7 cellular contexts compared by ENCODE assay signal in the genomic region with DNA sequence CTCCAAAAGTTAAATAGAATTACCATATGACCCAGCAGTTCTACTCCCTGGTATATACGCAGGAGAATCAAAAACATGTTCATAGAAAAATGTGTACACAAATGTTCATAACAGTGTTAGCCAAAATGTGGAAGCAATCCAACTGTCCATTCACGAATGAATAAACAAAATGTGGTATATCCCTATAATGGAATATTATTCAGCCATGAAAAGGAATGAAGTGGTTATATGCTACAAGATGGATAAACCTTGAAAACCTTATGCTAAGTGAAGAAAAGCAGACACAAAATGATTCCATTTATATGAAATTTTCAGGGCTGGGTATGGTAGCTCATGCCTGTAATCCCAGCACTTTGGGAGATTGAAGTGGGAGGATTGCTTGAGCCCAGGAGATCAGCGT.
"Had no signal": no experiment of that assay in that cellular context is flagged by ENCODE, and none has a peak within 500 bp of the region (broad histone marks: within the 10 kb centered on the region; RNA-seq: fewer than 3 reads in every experiment).

No MANE protein-coding gene starts in this region.

- ATAC-seq: HepG2 had no signal

- H3K27ac ChIP-seq: HL-60, KMS-11 had no signal

- DNase-seq: IMR-90, KBM-7, KG1 had no signal

- H3K9ac ChIP-seq: KMS-11 had no signal

- H3K4me2 ChIP-seq: KMS-11 had no signal

- FAIRE-seq: HepG2, HTR-8/SVneo had no signal
